In genomic region chr6:135280375-135281136, GRCh38 we compare ENCODE assay signal across 1 cellular context.
TF ChIP-seq lines count a peak whose summit lies in the region.

No MANE protein-coding gene starts in this region.

TF ChIP-seq in K562, 482 proteins besides CTCF, POLR2A, EP300 and RAD21 (continued from another document):
- TF ChIP-seq PBX2 (CRISPR knock-in tag; IDR thresholded peaks at IDR 0.05; ENCODE audit: low read depth) (no peak), PBX2 (tag; conservative IDR thresholded peaks at IDR 0.05; ENCODE audit: low read depth) (peak; percentile 89), HNRNPH1 (optimal IDR thresholded peaks at IDR 0.05; ENCODE audit: low read depth, low read length) (no peak), ELF2 (CRISPR knock-in tag; IDR thresholded peaks at IDR 0.05) (no peak), NFATC3 (IDR thresholded peaks at IDR 0.05) (no peak), TEAD4 (IDR thresholded peaks at IDR 0.05; ENCODE audit: low read length) (peak; percentile 61), TEAD4 (CRISPR knock-in tag; IDR thresholded peaks at IDR 0.05; ENCODE audit: borderline replicate concordance) (no peak), RFX5 (IDR thresholded peaks at IDR 0.05; ENCODE audit: low read depth, low read length) (no peak), SAP30 (IDR thresholded peaks at IDR 0.05; ENCODE audit: borderline replicate concordance, insufficient read depth, low read depth, low read length, poor library complexity, severe bottlenecking) (no peak), RBM15 (IDR thresholded peaks at IDR 0.05; ENCODE audit: insufficient read depth, low read length) (no peak), SMARCE1 (IDR thresholded peaks at IDR 0.05) (no peak), HNRNPL (IDR thresholded peaks at IDR 0.05; ENCODE audit: low read depth, low read length) (no peak), ZNF511 (CRISPR knock-in tag; IDR thresholded peaks at IDR 0.05) (no peak), L3MBTL2 (IDR thresholded peaks at IDR 0.05) (0 out of 2 replicates have a peak, but pooled peaks have one; percentile 20), SMAD2 (IDR thresholded peaks at IDR 0.05; ENCODE audit: low read depth, low read length) (no peak), DMBX1 (CRISPR knock-in tag; IDR thresholded peaks at IDR 0.05; ENCODE audit: borderline replicate concordance) (peak; percentile 45; the same call in 1 of the 2 replicates), HBP1 (CRISPR knock-in tag; IDR thresholded peaks at IDR 0.05) (no peak), NFIC (IDR thresholded peaks at IDR 0.05) (peak; percentile 84), CEBPZ (IDR thresholded peaks at IDR 0.05; ENCODE audit: borderline replicate concordance, low read depth, low read length) (no peak), SMC3 (conservative IDR thresholded peaks at IDR 0.05; ENCODE audit: insufficient read depth, low read depth, low read length) (no peak), MAFG (tag; conservative IDR thresholded peaks at IDR 0.05) (no peak), CREBBP (IDR thresholded peaks at IDR 0.05; ENCODE audit: low read depth, low read length) (no peak), POLR2G (IDR thresholded peaks at IDR 0.05; ENCODE audit: low read depth, low read length) (no peak)
